ENCODE assay signal across 1 cellular context in the genomic region with DNA sequence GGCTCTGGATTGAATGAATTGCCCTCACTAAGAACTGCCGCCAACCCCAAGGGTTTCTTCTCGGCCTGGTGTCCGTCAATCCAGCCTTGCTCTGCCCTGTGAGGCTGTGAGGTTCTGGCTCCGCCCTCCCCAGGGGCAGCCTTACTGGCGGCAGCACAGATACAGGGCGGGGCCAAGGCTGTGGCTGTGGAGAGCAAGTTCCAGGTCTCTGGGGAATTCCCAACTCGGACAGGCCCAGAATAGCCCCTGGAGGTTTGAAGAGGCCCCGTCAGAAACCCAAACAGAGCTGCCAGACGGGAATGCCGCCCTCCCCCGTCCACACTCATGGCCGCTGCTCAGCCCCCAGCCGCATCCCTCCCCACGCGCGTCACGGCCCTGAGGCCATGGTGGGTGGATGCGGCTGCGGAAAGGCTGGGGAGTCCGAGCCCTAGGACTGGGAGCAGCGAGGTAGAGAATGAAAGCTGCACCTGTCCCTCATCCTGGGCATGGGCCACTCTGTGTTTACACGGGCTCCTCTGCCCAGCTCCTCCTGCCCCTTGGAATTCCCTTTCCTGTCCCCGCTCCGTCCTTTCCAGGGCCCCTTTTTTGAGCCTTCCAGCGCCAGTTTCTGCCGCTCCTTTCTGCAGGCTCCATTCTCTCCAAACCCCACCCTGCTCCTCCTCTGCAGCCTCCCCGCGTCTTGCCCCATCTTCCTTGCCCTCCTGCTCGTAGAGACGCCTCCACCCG.
TF ChIP-seq lines count a peak whose summit lies in the region.

No MANE protein-coding gene starts in this region.

TF ChIP-seq in HepG2, 621 proteins besides CTCF, POLR2A, EP300 and RAD21 (continued from another document and continues in another):
- TF ChIP-seq, protein P1, sequence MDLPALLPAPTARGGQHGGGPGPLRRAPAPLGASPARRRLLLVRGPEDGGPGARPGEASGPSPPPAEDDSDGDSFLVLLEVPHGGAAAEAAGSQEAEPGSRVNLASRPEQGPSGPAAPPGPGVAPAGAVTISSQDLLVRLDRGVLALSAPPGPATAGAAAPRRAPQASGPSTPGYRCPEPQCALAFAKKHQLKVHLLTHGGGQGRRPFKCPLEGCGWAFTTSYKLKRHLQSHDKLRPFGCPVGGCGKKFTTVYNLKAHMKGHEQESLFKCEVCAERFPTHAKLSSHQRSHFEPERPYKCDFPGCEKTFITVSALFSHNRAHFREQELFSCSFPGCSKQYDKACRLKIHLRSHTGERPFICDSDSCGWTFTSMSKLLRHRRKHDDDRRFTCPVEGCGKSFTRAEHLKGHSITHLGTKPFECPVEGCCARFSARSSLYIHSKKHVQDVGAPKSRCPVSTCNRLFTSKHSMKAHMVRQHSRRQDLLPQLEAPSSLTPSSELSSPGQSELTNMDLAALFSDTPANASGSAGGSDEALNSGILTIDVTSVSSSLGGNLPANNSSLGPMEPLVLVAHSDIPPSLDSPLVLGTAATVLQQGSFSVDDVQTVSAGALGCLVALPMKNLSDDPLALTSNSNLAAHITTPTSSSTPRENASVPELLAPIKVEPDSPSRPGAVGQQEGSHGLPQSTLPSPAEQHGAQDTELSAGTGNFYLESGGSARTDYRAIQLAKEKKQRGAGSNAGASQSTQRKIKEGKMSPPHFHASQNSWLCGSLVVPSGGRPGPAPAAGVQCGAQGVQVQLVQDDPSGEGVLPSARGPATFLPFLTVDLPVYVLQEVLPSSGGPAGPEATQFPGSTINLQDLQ (CRISPR knock-in tag; IDR thresholded peaks at IDR 0.05): peak; percentile 68; the same call in 1 of the 2 replicates
- TF ChIP-seq ZNF678 (CRISPR knock-in tag; IDR thresholded peaks at IDR 0.05) (no peak), IKZF1 (IDR thresholded peaks at IDR 0.05) (no peak), HOXA3 (CRISPR knock-in tag; IDR thresholded peaks at IDR 0.05) (peak; percentile 62), ONECUT2 (CRISPR knock-in tag; IDR thresholded peaks at IDR 0.05) (0 out of 2 replicates have a peak, but pooled peaks have one; percentile 22), ZNF564 (CRISPR knock-in tag; IDR thresholded peaks at IDR 0.05) (peak; percentile 5; the same call in 1 of the 2 replicates), ZNF563 (CRISPR knock-in tag; IDR thresholded peaks at IDR 0.05) (peak; percentile 26), ZBTB20 (CRISPR knock-in tag; IDR thresholded peaks at IDR 0.05; ENCODE audit: borderline replicate concordance, low read depth) (peak; percentile 69; the same call in 1 of the 2 replicates), ZSCAN22 (CRISPR knock-in tag; IDR thresholded peaks at IDR 0.05) (no peak), MBNL3 (CRISPR knock-in tag; conservative IDR thresholded peaks at IDR 0.05) (no peak), ZSCAN9 (CRISPR knock-in tag; IDR thresholded peaks at IDR 0.05; ENCODE audit: borderline replicate concordance) (no peak), SP4 (CRISPR knock-in tag; IDR thresholded peaks at IDR 0.05) (no peak), ZNF34 (CRISPR knock-in tag; IDR thresholded peaks at IDR 0.05; ENCODE audit: borderline replicate concordance) (no peak), GATA4 (IDR thresholded peaks at IDR 0.05; ENCODE audit: borderline replicate concordance, low read depth) (0 out of 2 replicates have a peak, but pooled peaks have one; percentile 56), GABPB1 (CRISPR knock-in tag; IDR thresholded peaks at IDR 0.05) (0 out of 2 replicates have a peak, but pooled peaks have one; percentile 57), ZNF557 (CRISPR knock-in tag; IDR thresholded peaks at IDR 0.05) (0 out of 2 replicates have a peak, but pooled peaks have one; percentile 57), POLR2AphosphoS2 (IDR thresholded peaks at IDR 0.05; ENCODE audit: low read depth, low read length) (no peak), HMGA1 (CRISPR knock-in tag; conservative IDR thresholded peaks at IDR 0.05) (no peak), MEIS2 (CRISPR knock-in tag; IDR thresholded peaks at IDR 0.05) (no peak), NFATC3 (CRISPR knock-in tag; IDR thresholded peaks at IDR 0.05) (no peak), RCOR2 (CRISPR knock-in tag; IDR thresholded peaks at IDR 0.05) (0 out of 2 replicates have a peak, but pooled peaks have one; percentile 23), ZNF616 (CRISPR knock-in tag; IDR thresholded peaks at IDR 0.05; ENCODE audit: low read depth) (no peak)
- TF ChIP-seq, protein P2, sequence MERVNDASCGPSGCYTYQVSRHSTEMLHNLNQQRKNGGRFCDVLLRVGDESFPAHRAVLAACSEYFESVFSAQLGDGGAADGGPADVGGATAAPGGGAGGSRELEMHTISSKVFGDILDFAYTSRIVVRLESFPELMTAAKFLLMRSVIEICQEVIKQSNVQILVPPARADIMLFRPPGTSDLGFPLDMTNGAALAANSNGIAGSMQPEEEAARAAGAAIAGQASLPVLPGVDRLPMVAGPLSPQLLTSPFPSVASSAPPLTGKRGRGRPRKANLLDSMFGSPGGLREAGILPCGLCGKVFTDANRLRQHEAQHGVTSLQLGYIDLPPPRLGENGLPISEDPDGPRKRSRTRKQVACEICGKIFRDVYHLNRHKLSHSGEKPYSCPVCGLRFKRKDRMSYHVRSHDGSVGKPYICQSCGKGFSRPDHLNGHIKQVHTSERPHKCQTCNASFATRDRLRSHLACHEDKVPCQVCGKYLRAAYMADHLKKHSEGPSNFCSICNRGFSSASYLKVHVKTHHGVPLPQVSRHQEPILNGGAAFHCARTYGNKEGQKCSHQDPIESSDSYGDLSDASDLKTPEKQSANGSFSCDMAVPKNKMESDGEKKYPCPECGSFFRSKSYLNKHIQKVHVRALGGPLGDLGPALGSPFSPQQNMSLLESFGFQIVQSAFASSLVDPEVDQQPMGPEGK (CRISPR knock-in tag; IDR thresholded peaks at IDR 0.05): peak; percentile 73
- TF ChIP-seq, protein P3, sequence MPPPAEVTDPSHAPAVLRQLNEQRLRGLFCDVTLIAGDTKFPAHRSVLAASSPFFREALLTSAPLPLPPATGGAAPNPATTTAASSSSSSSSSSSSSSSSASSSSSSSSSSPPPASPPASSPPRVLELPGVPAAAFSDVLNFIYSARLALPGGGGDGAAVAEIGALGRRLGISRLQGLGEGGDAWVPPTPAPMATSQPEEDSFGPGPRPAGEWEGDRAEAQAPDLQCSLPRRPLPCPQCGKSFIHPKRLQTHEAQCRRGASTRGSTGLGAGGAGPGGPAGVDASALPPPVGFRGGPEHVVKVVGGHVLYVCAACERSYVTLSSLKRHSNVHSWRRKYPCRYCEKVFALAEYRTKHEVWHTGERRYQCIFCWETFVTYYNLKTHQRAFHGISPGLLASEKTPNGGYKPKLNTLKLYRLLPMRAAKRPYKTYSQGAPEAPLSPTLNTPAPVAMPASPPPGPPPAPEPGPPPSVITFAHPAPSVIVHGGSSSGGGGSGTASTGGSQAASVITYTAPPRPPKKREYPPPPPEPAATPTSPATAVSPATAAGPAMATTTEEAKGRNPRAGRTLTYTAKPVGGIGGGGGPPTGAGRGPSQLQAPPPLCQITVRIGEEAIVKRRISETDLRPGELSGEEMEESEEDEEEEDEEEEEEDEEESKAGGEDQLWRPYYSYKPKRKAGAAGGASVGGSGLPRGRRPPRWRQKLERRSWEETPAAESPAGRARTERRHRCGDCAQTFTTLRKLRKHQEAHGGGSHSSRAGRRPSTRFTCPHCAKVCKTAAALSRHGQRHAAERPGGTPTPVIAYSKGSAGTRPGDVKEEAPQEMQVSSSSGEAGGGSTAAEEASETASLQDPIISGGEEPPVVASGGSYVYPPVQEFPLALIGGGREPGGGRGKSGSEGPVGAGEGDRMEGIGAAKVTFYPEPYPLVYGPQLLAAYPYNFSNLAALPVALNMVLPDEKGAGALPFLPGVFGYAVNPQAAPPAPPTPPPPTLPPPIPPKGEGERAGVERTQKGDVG (CRISPR knock-in tag; IDR thresholded peaks at IDR 0.05; ENCODE audit: borderline replicate concordance): no peak
- TF ChIP-seq, protein P4, sequence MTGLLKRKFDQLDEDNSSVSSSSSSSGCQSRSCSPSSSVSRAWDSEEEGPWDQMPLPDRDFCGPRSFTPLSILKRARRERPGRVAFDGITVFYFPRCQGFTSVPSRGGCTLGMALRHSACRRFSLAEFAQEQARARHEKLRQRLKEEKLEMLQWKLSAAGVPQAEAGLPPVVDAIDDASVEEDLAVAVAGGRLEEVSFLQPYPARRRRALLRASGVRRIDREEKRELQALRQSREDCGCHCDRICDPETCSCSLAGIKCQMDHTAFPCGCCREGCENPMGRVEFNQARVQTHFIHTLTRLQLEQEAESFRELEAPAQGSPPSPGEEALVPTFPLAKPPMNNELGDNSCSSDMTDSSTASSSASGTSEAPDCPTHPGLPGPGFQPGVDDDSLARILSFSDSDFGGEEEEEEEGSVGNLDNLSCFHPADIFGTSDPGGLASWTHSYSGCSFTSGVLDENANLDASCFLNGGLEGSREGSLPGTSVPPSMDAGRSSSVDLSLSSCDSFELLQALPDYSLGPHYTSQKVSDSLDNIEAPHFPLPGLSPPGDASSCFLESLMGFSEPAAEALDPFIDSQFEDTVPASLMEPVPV (CRISPR knock-in tag; IDR thresholded peaks at IDR 0.05): peak; percentile 47; the same call in 1 of the 2 replicates
- TF ChIP-seq, protein P5, sequence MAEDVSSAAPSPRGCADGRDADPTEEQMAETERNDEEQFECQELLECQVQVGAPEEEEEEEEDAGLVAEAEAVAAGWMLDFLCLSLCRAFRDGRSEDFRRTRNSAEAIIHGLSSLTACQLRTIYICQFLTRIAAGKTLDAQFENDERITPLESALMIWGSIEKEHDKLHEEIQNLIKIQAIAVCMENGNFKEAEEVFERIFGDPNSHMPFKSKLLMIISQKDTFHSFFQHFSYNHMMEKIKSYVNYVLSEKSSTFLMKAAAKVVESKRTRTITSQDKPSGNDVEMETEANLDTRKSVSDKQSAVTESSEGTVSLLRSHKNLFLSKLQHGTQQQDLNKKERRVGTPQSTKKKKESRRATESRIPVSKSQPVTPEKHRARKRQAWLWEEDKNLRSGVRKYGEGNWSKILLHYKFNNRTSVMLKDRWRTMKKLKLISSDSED (CRISPR knock-in tag; IDR thresholded peaks at IDR 0.05): no peak
- TF ChIP-seq, protein P6, sequence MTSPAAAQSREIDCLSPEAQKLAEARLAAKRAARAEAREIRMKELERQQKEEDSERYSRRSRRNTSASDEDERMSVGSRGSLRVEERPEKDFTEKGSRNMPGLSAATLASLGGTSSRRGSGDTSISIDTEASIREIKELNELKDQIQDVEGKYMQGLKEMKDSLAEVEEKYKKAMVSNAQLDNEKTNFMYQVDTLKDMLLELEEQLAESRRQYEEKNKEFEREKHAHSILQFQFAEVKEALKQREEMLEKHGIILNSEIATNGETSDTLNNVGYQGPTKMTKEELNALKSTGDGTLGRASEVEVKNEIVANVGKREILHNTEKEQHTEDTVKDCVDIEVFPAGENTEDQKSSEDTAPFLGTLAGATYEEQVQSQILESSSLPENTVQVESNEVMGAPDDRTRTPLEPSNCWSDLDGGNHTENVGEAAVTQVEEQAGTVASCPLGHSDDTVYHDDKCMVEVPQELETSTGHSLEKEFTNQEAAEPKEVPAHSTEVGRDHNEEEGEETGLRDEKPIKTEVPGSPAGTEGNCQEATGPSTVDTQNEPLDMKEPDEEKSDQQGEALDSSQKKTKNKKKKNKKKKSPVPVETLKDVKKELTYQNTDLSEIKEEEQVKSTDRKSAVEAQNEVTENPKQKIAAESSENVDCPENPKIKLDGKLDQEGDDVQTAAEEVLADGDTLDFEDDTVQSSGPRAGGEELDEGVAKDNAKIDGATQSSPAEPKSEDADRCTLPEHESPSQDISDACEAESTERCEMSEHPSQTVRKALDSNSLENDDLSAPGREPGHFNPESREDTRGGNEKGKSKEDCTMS (CRISPR knock-in tag; conservative IDR thresholded peaks at IDR 0.05): no peak
- TF ChIP-seq, protein P7, sequence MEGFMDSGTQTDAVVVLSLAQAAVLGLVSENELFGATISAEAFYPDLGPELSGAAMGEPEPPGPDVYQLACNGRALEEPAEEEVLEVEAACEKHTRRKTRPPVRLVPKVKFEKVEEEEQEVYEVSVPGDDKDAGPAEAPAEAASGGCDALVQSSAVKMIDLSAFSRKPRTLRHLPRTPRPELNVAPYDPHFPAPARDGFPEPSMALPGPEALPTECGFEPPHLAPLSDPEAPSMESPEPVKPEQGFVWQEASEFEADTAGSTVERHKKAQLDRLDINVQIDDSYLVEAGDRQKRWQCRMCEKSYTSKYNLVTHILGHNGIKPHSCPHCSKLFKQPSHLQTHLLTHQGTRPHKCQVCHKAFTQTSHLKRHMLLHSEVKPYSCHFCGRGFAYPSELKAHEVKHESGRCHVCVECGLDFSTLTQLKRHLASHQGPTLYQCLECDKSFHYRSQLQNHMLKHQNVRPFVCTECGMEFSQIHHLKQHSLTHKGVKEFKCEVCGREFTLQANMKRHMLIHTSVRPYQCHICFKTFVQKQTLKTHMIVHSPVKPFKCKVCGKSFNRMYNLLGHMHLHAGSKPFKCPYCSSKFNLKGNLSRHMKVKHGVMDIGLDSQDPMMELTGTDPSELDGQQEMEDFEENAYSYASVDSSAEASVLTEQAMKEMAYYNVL (CRISPR knock-in tag; IDR thresholded peaks at IDR 0.05; ENCODE audit: borderline replicate concordance): no peak
- TF ChIP-seq, protein P8, sequence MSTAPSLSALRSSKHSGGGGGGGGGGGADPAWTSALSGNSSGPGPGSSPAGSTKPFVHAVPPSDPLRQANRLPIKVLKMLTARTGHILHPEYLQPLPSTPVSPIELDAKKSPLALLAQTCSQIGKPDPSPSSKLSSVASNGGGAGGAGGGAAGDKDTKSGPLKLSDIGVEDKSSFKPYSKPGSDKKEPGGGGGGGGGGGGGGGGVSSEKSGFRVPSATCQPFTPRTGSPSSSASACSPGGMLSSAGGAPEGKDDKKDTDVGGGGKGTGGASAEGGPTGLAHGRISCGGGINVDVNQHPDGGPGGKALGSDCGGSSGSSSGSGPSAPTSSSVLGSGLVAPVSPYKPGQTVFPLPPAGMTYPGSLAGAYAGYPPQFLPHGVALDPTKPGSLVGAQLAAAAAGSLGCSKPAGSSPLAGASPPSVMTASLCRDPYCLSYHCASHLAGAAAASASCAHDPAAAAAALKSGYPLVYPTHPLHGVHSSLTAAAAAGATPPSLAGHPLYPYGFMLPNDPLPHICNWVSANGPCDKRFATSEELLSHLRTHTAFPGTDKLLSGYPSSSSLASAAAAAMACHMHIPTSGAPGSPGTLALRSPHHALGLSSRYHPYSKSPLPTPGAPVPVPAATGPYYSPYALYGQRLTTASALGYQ (CRISPR knock-in tag; IDR thresholded peaks at IDR 0.05): peak; percentile 76; the same call in 1 of the 2 replicates
- TF ChIP-seq, protein P9, sequence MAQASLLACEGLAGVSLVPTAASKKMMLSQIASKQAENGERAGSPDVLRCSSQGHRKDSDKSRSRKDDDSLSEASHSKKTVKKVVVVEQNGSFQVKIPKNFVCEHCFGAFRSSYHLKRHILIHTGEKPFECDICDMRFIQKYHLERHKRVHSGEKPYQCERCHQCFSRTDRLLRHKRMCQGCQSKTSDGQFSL (CRISPR knock-in tag; IDR thresholded peaks at IDR 0.05): peak; percentile 67; the same call in 1 of the 2 replicates
- TF ChIP-seq, protein P10, sequence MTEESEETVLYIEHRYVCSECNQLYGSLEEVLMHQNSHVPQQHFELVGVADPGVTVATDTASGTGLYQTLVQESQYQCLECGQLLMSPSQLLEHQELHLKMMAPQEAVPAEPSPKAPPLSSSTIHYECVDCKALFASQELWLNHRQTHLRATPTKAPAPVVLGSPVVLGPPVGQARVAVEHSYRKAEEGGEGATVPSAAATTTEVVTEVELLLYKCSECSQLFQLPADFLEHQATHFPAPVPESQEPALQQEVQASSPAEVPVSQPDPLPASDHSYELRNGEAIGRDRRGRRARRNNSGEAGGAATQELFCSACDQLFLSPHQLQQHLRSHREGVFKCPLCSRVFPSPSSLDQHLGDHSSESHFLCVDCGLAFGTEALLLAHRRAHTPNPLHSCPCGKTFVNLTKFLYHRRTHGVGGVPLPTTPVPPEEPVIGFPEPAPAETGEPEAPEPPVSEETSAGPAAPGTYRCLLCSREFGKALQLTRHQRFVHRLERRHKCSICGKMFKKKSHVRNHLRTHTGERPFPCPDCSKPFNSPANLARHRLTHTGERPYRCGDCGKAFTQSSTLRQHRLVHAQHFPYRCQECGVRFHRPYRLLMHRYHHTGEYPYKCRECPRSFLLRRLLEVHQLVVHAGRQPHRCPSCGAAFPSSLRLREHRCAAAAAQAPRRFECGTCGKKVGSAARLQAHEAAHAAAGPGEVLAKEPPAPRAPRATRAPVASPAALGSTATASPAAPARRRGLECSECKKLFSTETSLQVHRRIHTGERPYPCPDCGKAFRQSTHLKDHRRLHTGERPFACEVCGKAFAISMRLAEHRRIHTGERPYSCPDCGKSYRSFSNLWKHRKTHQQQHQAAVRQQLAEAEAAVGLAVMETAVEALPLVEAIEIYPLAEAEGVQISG (CRISPR knock-in tag; IDR thresholded peaks at IDR 0.05): peak; percentile 72
